Comparison of ENCODE assay signal across 9 cellular contexts in genomic region chr10:2023687-2024086, GRCh38.
"Had no signal": no experiment of that assay in that cellular context is flagged by ENCODE, and none has a peak within 500 bp of the region (broad histone marks: within the 10 kb centered on the region; RNA-seq: fewer than 3 reads in every experiment).

No MANE protein-coding gene starts in this region.

- H3K27ac Mint-ChIP-seq: GM23338, HFFc6 had no signal

- H3K4me1 ChIP-seq: HAP-1 had no signal

- H3K4me1 Mint-ChIP-seq: GM23338, H9 had no signal

- H3K9me3 ChIP-seq: HAP-1 had no signal

- H3K27ac ChIP-seq: GM23248 had no signal

- H3K4me3 Mint-ChIP-seq: GM23338, H9, HFFc6 had no signal

- H3K4me3 ChIP-seq: GM23248, GM23338, HAP-1 had no signal

- ATAC-seq: GM23338, HCT116 had no signal

- H3K36me3 ChIP-seq: HAP-1 had no signal

- H3K9me3 Mint-ChIP-seq: GM23338 had no signal

- DNase-seq: GM23248, GOT3, H7, H9, HCEC 1CT, HFFc6 had no signal
